ENCODE assay signal across 1 cellular context in genomic region chr3:62718515-62719320, GRCh38.
TF ChIP-seq lines count a peak whose summit lies in the region.

No MANE protein-coding gene starts in this region.

TF ChIP-seq in HEK293, 187 proteins besides CTCF, POLR2A, EP300 and RAD21 (continued from another document):
- TF ChIP-seq ZNF529 (tag by site-specific recombination; IDR thresholded peaks at IDR 0.05; ENCODE audit: insufficient replicate concordance) (no peak), EGR2 (tag by site-specific recombination; IDR thresholded peaks at IDR 0.05; ENCODE audit: low read depth) (peak; percentile 51; the same call in 1 of the 2 replicates), WT1 (tag by site-specific recombination; IDR thresholded peaks at IDR 0.05) (no peak), ZNF518A (tag by site-specific recombination; conservative IDR thresholded peaks at IDR 0.05; ENCODE audit: low read depth) (no peak), MEIS1 (CRISPR knock-in tag; IDR thresholded peaks at IDR 0.05; ENCODE audit: borderline replicate concordance) (no peak), IKZF3 (tag by site-specific recombination; IDR thresholded peaks at IDR 0.05) (no peak), ZIC2 (tag by site-specific recombination; IDR thresholded peaks at IDR 0.05) (peak; percentile 90), ZNF785 (tag by site-specific recombination; IDR thresholded peaks at IDR 0.05) (no peak)
